ENCODE assay signal across 33 cellular contexts in the genomic region with DNA sequence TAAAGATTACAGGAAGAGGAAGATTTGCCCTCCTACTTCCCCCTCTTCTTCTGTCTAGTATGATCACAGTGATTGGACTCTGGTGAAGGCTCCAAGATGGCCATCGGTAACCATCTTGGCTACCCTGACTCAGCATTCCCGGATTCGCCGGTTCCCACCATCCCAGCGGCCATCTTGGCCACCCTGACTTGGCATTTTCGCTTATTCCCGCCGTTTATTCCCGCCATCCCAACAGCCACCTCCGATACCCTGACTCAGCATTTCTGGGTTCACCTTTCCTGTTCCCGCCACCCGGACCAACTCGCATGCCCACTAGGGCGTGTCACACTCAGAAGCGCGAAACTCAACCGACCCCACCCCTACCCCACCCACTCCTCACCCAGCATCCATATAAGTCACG.
"Had no signal": no experiment of that assay in that cellular context is flagged by ENCODE, and none has a peak within 500 bp of the region (broad histone marks: within the 10 kb centered on the region; RNA-seq: fewer than 3 reads in every experiment).

No MANE protein-coding gene starts in this region.

- H3K4me2 ChIP-seq: neural progenitor cell, smooth muscle cell had no signal

- H3K36me3 Mint-ChIP-seq: neural progenitor cell had no signal

- H3K4me3 Mint-ChIP-seq: nephron had no signal

- H2AFZ ChIP-seq: neural progenitor cell, parathyroid adenoma had no signal

- H3K36me3 ChIP-seq: esophagus squamous epithelium, heart right ventricle, left lung, neural progenitor cell, thoracic aorta, tibial nerve, upper lobe of left lung had no signal

- H3K9ac ChIP-seq: neural progenitor cell, parathyroid adenoma had no signal

- H3K27ac Mint-ChIP-seq: nephron, neural progenitor cell, progenitor cell of endocrine pancreas had no signal

- H3K4me1 ChIP-seq: heart right ventricle, left lung, neural progenitor cell, parathyroid adenoma, tibial nerve, upper lobe of left lung had no signal

- H3K79me2 ChIP-seq: parathyroid adenoma had no signal

- H3K27ac ChIP-seq: coronary artery, esophagus squamous epithelium, heart right ventricle, left lung, neural progenitor cell, parathyroid adenoma, thoracic aorta, tibial nerve, upper lobe of left lung had no signal

- FAIRE-seq: endometrium, islet of Langerhans, urothelium cell line had no signal

- H3K27me3 Mint-ChIP-seq: naive thymus-derived CD4-positive, alpha-beta T cell; progenitor cell of endocrine pancreas had no signal

- DNase-seq: dermis blood vessel endothelial cell; effector memory CD4-positive, alpha-beta T cell; erythroblast; esophagus squamous epithelium; foreskin melanocyte; glutamatergic neuron; heart right ventricle; hippocampal formation; left cardiac atrium; left lung; mammary epithelial cell; mesendoderm; midbrain; naive thymus-derived CD4-positive, alpha-beta T cell; stimulated activated CD4-positive, alpha-beta T cell treated with anti-CD3 and anti-CD28 coated beads, Interleukin-12 subunit alpha, Interleukin-12 subunit beta, amount 100 ng/mL, for 4 hours; stimulated activated CD4-positive, alpha-beta T cell treated with anti-CD3 and anti-CD28 coated beads, Interleukin-1b, Interleukin-23, amount 100 ng/mL, for 48 hours; stimulated activated CD4-positive, alpha-beta T cell treated with anti-CD3 and anti-CD28 coated beads, Interleukin-4, amount 100 ng/mL, for 1 hour; stimulated activated CD8-positive, alpha-beta memory T cell treated with anti-CD3 and anti-CD28 coated beads, Interleukin-4, amount 100 ng/mL, for 48 hours; stimulated activated naive CD8-positive, alpha-beta T cell treated with anti-CD3 and anti-CD28 coated beads, Interleukin-15, Interleukin-2, amounts not matched to agents 100 U/mL and 50 U/mL, for 24 hours; substantia nigra; upper lobe of left lung had no signal

- H3K4me3 ChIP-seq: coronary artery, esophagus squamous epithelium, heart right ventricle, left lung, neural progenitor cell, smooth muscle cell, thoracic aorta, tibial nerve, upper lobe of left lung had no signal

- H3K27me3 ChIP-seq: esophagus squamous epithelium, heart right ventricle, left lung, neural progenitor cell, tibial nerve, upper lobe of left lung had no signal

- ATAC-seq: heart right ventricle; left cardiac atrium; left lung; naive thymus-derived CD4-positive, alpha-beta T cell; sciatic nerve; stimulated activated naive CD8-positive, alpha-beta T cell treated with anti-CD3 and anti-CD28 coated beads, Interleukin-15, Interleukin-2, amounts not matched to agents 100 U/mL and 50 U/mL, for 24 hours had no signal
